ENCODE assay signal across 16 cellular contexts in the genomic region with DNA sequence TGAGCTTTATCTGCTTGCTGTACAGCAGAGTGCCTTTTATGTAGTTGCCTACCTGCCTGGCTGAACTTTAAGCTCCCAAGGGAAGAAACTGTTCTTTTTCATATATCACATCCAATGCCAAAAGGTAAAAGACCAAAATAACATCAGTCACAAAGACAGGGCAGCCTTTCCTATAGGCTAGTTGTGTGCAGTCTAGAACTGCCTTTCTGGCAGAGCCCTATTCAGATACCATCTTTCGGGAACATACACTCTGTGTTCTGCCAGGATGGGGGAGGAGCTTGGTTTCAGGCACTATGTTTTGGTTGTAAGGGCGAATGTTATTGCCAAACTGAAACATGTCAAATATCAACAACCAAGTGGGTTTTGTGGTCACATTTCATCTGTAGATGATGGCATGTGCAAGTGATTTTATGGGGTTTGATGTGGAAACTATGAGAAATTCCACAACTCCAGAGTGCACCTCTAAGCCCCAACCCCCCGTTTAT.
DNase-seq lines count a peak whose midpoint lies in the region; ATAC-seq and TF ChIP-seq lines count a peak whose summit lies in the region.
"Had no signal": no experiment of that assay in that cellular context is flagged by ENCODE, and none has a peak within 500 bp of the region (broad histone marks: within the 10 kb centered on the region; RNA-seq: fewer than 3 reads in every experiment).

No MANE protein-coding gene starts in this region.

- H3K27ac Mint-ChIP-seq in activated CD8-positive, alpha-beta T cell treated with anti-CD3 and anti-CD28 coated beads for 36 hours = no peak overlapping the region
- H3K27ac Mint-ChIP-seq in stimulated activated naive CD8-positive, alpha-beta T cell treated with anti-CD3 and anti-CD28 coated beads, Interleukin-15, Interleukin-2, amounts not matched to agents 100 ng/mL and 50 ng/mL, for 24 hours = peak overlapping the region; percentile 49

- no peaks in the 10 kb centered on the region for H3K36me3 Mint-ChIP-seq in activated CD8-positive, alpha-beta T cell treated with anti-CD3 and anti-CD28 coated beads for 36 hours (ENCODE audit: low read depth)
- H3K36me3 Mint-ChIP-seq in stimulated activated naive CD8-positive, alpha-beta T cell treated with anti-CD3 and anti-CD28 coated beads, Interleukin-15, Interleukin-2, amounts not matched to agents 100 ng/mL and 50 ng/mL, for 24 hours (ENCODE audit: low read depth) = no peaks in the 10 kb centered on the region

- peaks cover 21% of the 10 kb centered on the region for H3K27me3 Mint-ChIP-seq in activated CD8-positive, alpha-beta T cell treated with anti-CD3 and anti-CD28 coated beads for 36 hours
- peaks cover 32% of the 10 kb centered on the region for H3K27me3 Mint-ChIP-seq in stimulated activated naive CD8-positive, alpha-beta T cell treated with anti-CD3 and anti-CD28 coated beads, Interleukin-15, Interleukin-2, amounts not matched to agents 100 ng/mL and 50 ng/mL, for 24 hours

- H3K9me3 Mint-ChIP-seq in activated CD8-positive, alpha-beta T cell treated with anti-CD3 and anti-CD28 coated beads for 36 hours = no peaks in the 10 kb centered on the region
- no peaks in the 10 kb centered on the region for H3K9me3 Mint-ChIP-seq in stimulated activated naive CD8-positive, alpha-beta T cell treated with anti-CD3 and anti-CD28 coated beads, Interleukin-15, Interleukin-2, amounts not matched to agents 100 ng/mL and 50 ng/mL, for 24 hours

- H3K27me3 ChIP-seq in heart left ventricle = no peaks in the 10 kb centered on the region
- H3K27me3 ChIP-seq: hepatocyte had no signal

- intact Hi-C loops in heart left ventricle (cut with DNase I) (loop anchor here in 3 of 10 donors (5.0 to 10.0 kb wide), 3 partner anchors 229 to 544 kb away; a partner anchor contains a TSS), cardiac septum (cut with DNase I) (no loop called here)
- intact Hi-C loops in activated CD8-positive, alpha-beta T cell treated with anti-CD3 and anti-CD28 coated beads for 36 hours (cut with micrococcal nuclease) = no loop called here

- 59 to 80% (median 73%) methylated on average over 3 of the region's 3 CpGs for WGBS in heart left ventricle, 4 donors

- CTCF ChIA-PET in activated CD8-positive, alpha-beta T cell treated with anti-CD3 and anti-CD28 coated beads for 36 hours (lab: Charles Lee) = interaction anchor here (1.0 to 1.7 kb wide), 4 partner anchors 9 to 547 kb away, joined by 3 to 5 read pairs (median 4); no protein-coding TSS in a partner anchor

- POLR2A ChIA-PET in activated CD8-positive, alpha-beta T cell treated with anti-CD3 and anti-CD28 coated beads for 36 hours (lab: Charles Lee) = interaction anchor here (1.0 kb wide), 1 partner anchor 509 kb away, joined by 3 read pairs; no protein-coding TSS in a partner anchor

- H3K27ac ChIP-seq in heart left ventricle = no peak overlapping the region
- H3K27ac ChIP-seq: epithelial cell of prostate, hepatocyte, SK-N-MC had no signal

- DNase-seq in heart left ventricle (no peak), cardiac septum (ENCODE audit: low spot score) (no peak), left lobe of liver (ENCODE audit: low spot score) (peak; percentile 87), NCI-H526 (lab: John Stamatoyannopoulos, UW) (no peak), CD1c-positive myeloid dendritic cell (ENCODE audit: extremely low spot score) (no peak)
- peak; percentile 45 for DNase-seq in activated CD8-positive, alpha-beta T cell treated with anti-CD3 and anti-CD28 coated beads for 36 hours
- DNase-seq: activated effector memory CD4-positive, alpha-beta T cell treated with anti-CD3 and anti-CD28 coated beads, Interleukin-2, amount 50 U/mL, for 16 hours; cerebellar nuclear complex; DMS53; small intestine had no signal

- H3K4me3 Mint-ChIP-seq in activated CD8-positive, alpha-beta T cell treated with anti-CD3 and anti-CD28 coated beads for 36 hours = no peak overlapping the region
- peak overlapping the region; percentile 3 for H3K4me3 Mint-ChIP-seq in stimulated activated naive CD8-positive, alpha-beta T cell treated with anti-CD3 and anti-CD28 coated beads, Interleukin-15, Interleukin-2, amounts not matched to agents 100 ng/mL and 50 ng/mL, for 24 hours

- H3K36me3 ChIP-seq in heart left ventricle = no peaks in the 10 kb centered on the region

- TF ChIP-seq CTCF in heart left ventricle (IDR thresholded peaks at IDR 0.05) = no peak
- no peak for TF ChIP-seq CTCF in activated CD8-positive, alpha-beta T cell treated with anti-CD3 and anti-CD28 coated beads for 36 hours (IDR thresholded peaks at IDR 0.05)

- no peak for TF ChIP-seq POLR2A in heart left ventricle (IDR thresholded peaks at IDR 0.05)

- no peaks in the 10 kb centered on the region for H3K9me3 ChIP-seq in heart left ventricle

- H3K4me1 Mint-ChIP-seq in activated CD8-positive, alpha-beta T cell treated with anti-CD3 and anti-CD28 coated beads for 36 hours (ENCODE audit: low read depth) = peaks cover 40% of the 10 kb centered on the region
- H3K4me1 Mint-ChIP-seq in stimulated activated naive CD8-positive, alpha-beta T cell treated with anti-CD3 and anti-CD28 coated beads, Interleukin-15, Interleukin-2, amounts not matched to agents 100 ng/mL and 50 ng/mL, for 24 hours (ENCODE audit: low read depth) = peaks cover 51% of the 10 kb centered on the region

- H3K4me3 ChIP-seq in heart left ventricle = no peak overlapping the region
- H3K4me3 ChIP-seq: hepatocyte, lung, SK-N-MC had no signal

- H3K4me1 ChIP-seq in heart left ventricle = peaks cover 0 to 20% (median 3%) of the 10 kb centered on the region in 12 donors

- ATAC-seq in heart left ventricle (peak in 3 of 4 donors; percentile 54 to 80 (median 74)), left lobe of liver (peak; percentile 88), GM19324 (IDR thresholded peaks at IDR 0.05; ENCODE audit: low FRiP score, unreplicated experiment) (no peak)
- peak; percentile 81 for ATAC-seq in activated CD8-positive, alpha-beta T cell treated with anti-CD3 and anti-CD28 coated beads for 36 hours

Comparison
In these comparisons a context has a peak if more than half of its experiments do, and no peak if none do; other contexts are left out.
1. DNase-seq: peak in activated CD8-positive, alpha-beta T cell treated with anti-CD3 and anti-CD28 coated beads for 36 hours (single experiment) and left lobe of liver (single experiment); none in heart left ventricle (0 of 5), cardiac septum (single experiment), NCI-H526 (0 of 2) and CD1c-positive myeloid dendritic cell (single experiment).